ENCODE assay signal across 8 cellular contexts in genomic region chr2:120552800-120553471, GRCh38.
A peak's percentile ranks its signal among the peaks of the same experiment; 100 is the strongest.
DNase-seq lines count a peak whose midpoint lies in the region; ATAC-seq, FAIRE-seq and TF ChIP-seq lines count a peak whose summit lies in the region.

No MANE protein-coding gene starts in this region.

- DNase-seq in DMS 273 (lab: John Stamatoyannopoulos, UW; ENCODE audit: unreplicated experiment) = peak; percentile 90
- peak; percentile 56 for DNase-seq in HK-2 (ENCODE audit: unreplicated experiment)
- peak; percentile 45 to 70 for DNase-seq in SJSA1 (ENCODE audit: low read depth in 1 of 2, low spot score in 2 of 2)
- peak; percentile 72 for DNase-seq in midbrain (lab: John Stamatoyannopoulos, UW)
- DNase-seq in urothelium cell line (ENCODE audit: low spot score) = peak; percentile 61
- no peak for DNase-seq in AML-193 (lab: John Stamatoyannopoulos, UW)

- no peak overlapping the region for H3K27ac ChIP-seq in SJSA1

- FAIRE-seq in urothelium cell line (lab: Jason Lieb, UNC) = peak; percentile 42

- no peaks in the 10 kb centered on the region for H3K36me3 ChIP-seq in SJSA1

- no peaks in the 10 kb centered on the region for H3K27me3 ChIP-seq in SJSA1 (replicated peaks)

- H3K9me3 ChIP-seq in SJSA1 (replicated peaks) = no peaks in the 10 kb centered on the region

- peak; percentile 98 for ATAC-seq in esophagus mucosa
- no peak for ATAC-seq in GM18505 (IDR thresholded peaks at IDR 0.05; ENCODE audit: unreplicated experiment)

- H3K4me1 ChIP-seq in SJSA1 (replicated peaks) = peaks cover 1% of the 10 kb centered on the region; the same call in 1 of the 2 replicates

- no peak overlapping the region for H3K4me3 ChIP-seq in SJSA1

- TF ChIP-seq POLR2A in GM18505 (IDR thresholded peaks at IDR 0.05; ENCODE audit: borderline replicate concordance, extremely low read depth, insufficient read depth, insufficient read length) = no peak

Comparison
In these comparisons a context has a peak if more than half of its experiments do, and no peak if none do; other contexts are left out.
1. DNase-seq: peak in DMS 273 (single experiment), HK-2 (single experiment), SJSA1 (2 of 2), midbrain (single experiment) and urothelium cell line (single experiment); none in AML-193 (0 of 2).